In genomic region chr15:70535071-70535954, GRCh38 we compare ENCODE assay signal across 10 cellular contexts.
DNase-seq lines count a peak whose midpoint lies in the region; ATAC-seq and TF ChIP-seq lines count a peak whose summit lies in the region.
"Had no signal": no experiment of that assay in that cellular context is flagged by ENCODE, and none has a peak within 500 bp of the region (broad histone marks: within the 10 kb centered on the region; RNA-seq: fewer than 3 reads in every experiment).

No MANE protein-coding gene starts in this region.

- DNase-seq in A673 (ENCODE audit: low spot score) (peak; percentile 16), Kasumi-1 (lab: John Stamatoyannopoulos, UW) (peak; percentile 98 to 99), globus pallidus (ENCODE audit: low spot score) (peak; percentile 3), brain microvascular endothelial cell (no peak)
- peak; percentile 89 for DNase-seq in activated CD8-positive, alpha-beta memory T cell treated with anti-CD3 and anti-CD28 coated beads, Interleukin-2, amount 10 ng/mL, durations not matched to agents 7 days and 5 days
- DNase-seq: body of pancreas had no signal

- H3K36me3 ChIP-seq in A673 (ENCODE audit: insufficient read depth, low read length, poor library complexity, severe bottlenecking) (no peaks in the 10 kb centered on the region), brain microvascular endothelial cell (replicated peaks) (no peaks in the 10 kb centered on the region)

- no TSS peak for BruUV-seq in A673 (replicated peaks; lab: Mats Ljungman, UMichigan)

- H3K27ac Mint-ChIP-seq in activated CD8-positive, alpha-beta memory T cell treated with anti-CD3 and anti-CD28 coated beads, Interleukin-2, amount 10 ng/mL, durations not matched to agents 7 days and 5 days: peak overlapping the region; percentile 89
- H3K27ac Mint-ChIP-seq: progenitor cell of endocrine pancreas had no signal

- ATAC-seq in activated CD8-positive, alpha-beta memory T cell treated with anti-CD3 and anti-CD28 coated beads, Interleukin-2, amount 10 ng/mL, durations not matched to agents 7 days and 5 days: peak; percentile 87
- no peak for ATAC-seq in HG03097 (IDR thresholded peaks at IDR 0.05; ENCODE audit: low FRiP score, unreplicated experiment)
- ATAC-seq in GM18520 (IDR thresholded peaks at IDR 0.05; ENCODE audit: unreplicated experiment): no peak
- ATAC-seq in HG03280 (IDR thresholded peaks at IDR 0.05; ENCODE audit: unreplicated experiment): no peak
- ATAC-seq: body of pancreas had no signal

- H3K4me3 ChIP-seq in A673 (ENCODE audit: low read depth, low read length, poor library complexity, severe bottlenecking) (no peak overlapping the region), brain microvascular endothelial cell (ENCODE audit: low read depth, low read length) (no peak overlapping the region)
- H3K4me3 ChIP-seq: body of pancreas had no signal

- TF ChIP-seq CTCF in A673 (conservative IDR thresholded peaks at IDR 0.05; ENCODE audit: low read depth, low read length) (no peak), brain microvascular endothelial cell (IDR thresholded peaks at IDR 0.05; ENCODE audit: low read depth, low read length, missing control alignments) (no peak)

- peaks cover 31% of the 10 kb centered on the region for H3K27me3 Mint-ChIP-seq in activated CD8-positive, alpha-beta memory T cell treated with anti-CD3 and anti-CD28 coated beads, Interleukin-2, amount 10 ng/mL, durations not matched to agents 7 days and 5 days

- CTCF ChIA-PET in A673 (lab: Charles Lee): no interaction called here
- CTCF ChIA-PET in activated CD8-positive, alpha-beta memory T cell treated with anti-CD3 and anti-CD28 coated beads, Interleukin-2, amount 10 ng/mL, durations not matched to agents 7 days and 5 days (lab: Charles Lee): interaction anchor here (0.8 to 2.3 kb wide), 14 partner anchors 8 to 68 kb away, joined by 3 to 13 read pairs (median 4); no protein-coding TSS in a partner anchor

- POLR2A ChIA-PET in A673 (lab: Charles Lee; ENCODE audit: low non-redundant PET): no interaction called here

- in situ Hi-C loops in brain microvascular endothelial cell (cut with HindIII; ENCODE audit: low pct_ligation_motif_present, low sequenced_read_pairs): no loop called here

- H3K9me3 Mint-ChIP-seq in activated CD8-positive, alpha-beta memory T cell treated with anti-CD3 and anti-CD28 coated beads, Interleukin-2, amount 10 ng/mL, durations not matched to agents 7 days and 5 days (ENCODE audit: low read depth): no peaks in the 10 kb centered on the region

- H3K27ac ChIP-seq in A673 (ENCODE audit: low read depth, low read length, poor library complexity, severe bottlenecking) (no peak overlapping the region), brain microvascular endothelial cell (no peak overlapping the region)
- H3K27ac ChIP-seq: body of pancreas had no signal

- H3K36me3 Mint-ChIP-seq in activated CD8-positive, alpha-beta memory T cell treated with anti-CD3 and anti-CD28 coated beads, Interleukin-2, amount 10 ng/mL, durations not matched to agents 7 days and 5 days: peaks cover 1% of the 10 kb centered on the region

- H3K4me3 Mint-ChIP-seq in activated CD8-positive, alpha-beta memory T cell treated with anti-CD3 and anti-CD28 coated beads, Interleukin-2, amount 10 ng/mL, durations not matched to agents 7 days and 5 days: peak overlapping the region; percentile 71

- H3K9me3 ChIP-seq in A673 (ENCODE audit: low read depth, low read length, poor library complexity, severe bottlenecking): no peaks in the 10 kb centered on the region
- H3K9me3 ChIP-seq: body of pancreas had no signal

- intact Hi-C loops in A673 (cut with micrococcal nuclease; ENCODE audit: unreplicated experiment): no loop called here

- peaks cover 32% of the 10 kb centered on the region for H3K4me1 Mint-ChIP-seq in activated CD8-positive, alpha-beta memory T cell treated with anti-CD3 and anti-CD28 coated beads, Interleukin-2, amount 10 ng/mL, durations not matched to agents 7 days and 5 days

- peaks cover 27% of the 10 kb centered on the region for H3K4me1 ChIP-seq in A673 (ENCODE audit: insufficient read depth, low read length, poor library complexity, severe bottlenecking)
- H3K4me1 ChIP-seq: body of pancreas had no signal

- H3K27me3 ChIP-seq in A673 (replicated peaks; ENCODE audit: insufficient read depth, low read depth, low read length, poor library complexity) (no peaks in the 10 kb centered on the region), brain microvascular endothelial cell (replicated peaks) (peaks cover 18% of the 10 kb centered on the region)
- H3K27me3 ChIP-seq: body of pancreas had no signal
